In genomic region chr10:11824376-11824775, GRCh38 we compare ENCODE assay signal across 10 cellular contexts. TPM values are rescaled to one million over a fixed set of nuclear protein-coding genes. Genes with fewer than 3 reads are reported as not detected.
DNase-seq lines count a peak whose midpoint lies in the region; ATAC-seq and TF ChIP-seq lines count a peak whose summit lies in the region.
"Had no signal": no experiment of that assay in that cellular context is flagged by ENCODE, and none has a peak within 500 bp of the region (broad histone marks: within the 10 kb centered on the region; RNA-seq: fewer than 3 reads in every experiment).

No MANE protein-coding gene starts in this region.

- H3K23ac ChIP-seq in neuronal stem cell (ENCODE audit: low read depth, low read length, poor library complexity) = no peak overlapping the region

- no peak for TF ChIP-seq POLR2A in ovary (IDR thresholded peaks at IDR 0.05)

- no peak overlapping the region for H4K8ac ChIP-seq in neuronal stem cell (ENCODE audit: low read depth, low read length)

- no peak overlapping the region for H3K14ac ChIP-seq in neuronal stem cell (ENCODE audit: low read length)

- no peak overlapping the region for H3K4me2 ChIP-seq in neuronal stem cell (ENCODE audit: insufficient read depth, low read length, poor library complexity, severe bottlenecking)

- ATAC-seq in RWPE2 (ENCODE audit: low read depth) = no peak

- no peak overlapping the region for H2BK120ac ChIP-seq in neuronal stem cell (ENCODE audit: low read depth, low read length)

- no peak for TF ChIP-seq EP300 in ovary (IDR thresholded peaks at IDR 0.05)

- H2BK12ac ChIP-seq in neuronal stem cell (ENCODE audit: low read length) = no peak overlapping the region

- peak overlapping the region; percentile 91 for H3K9ac ChIP-seq in ES-I3 (ENCODE audit: low read depth, low read length)
- H3K9ac ChIP-seq in neuronal stem cell (ENCODE audit: low read depth, low read length, poor library complexity) = no peak overlapping the region

- DNase-seq in RWPE2 (ENCODE audit: low spot score) (no peak), epithelial cell of esophagus (ENCODE audit: low read depth) (peak; percentile 48), ovary (no peak), kidney tubule cell (ENCODE audit: low spot score) (no peak), HuH-7 (ENCODE audit: low spot score) (no peak), neuronal stem cell (ENCODE audit: low spot score) (no peak)
- DNase-seq in stimulated activated CD4-positive, alpha-beta T cell treated with anti-CD3 and anti-CD28 coated beads, Interleukin-2, amount 100 ng/mL, for 48 hours = no peak
- DNase-seq: activated CD8-positive, alpha-beta memory T cell treated with anti-CD3 and anti-CD28 coated beads, Interleukin-2, amount 50 U/mL, for 4 hours; head of caudate nucleus had no signal

- H3K9me3 ChIP-seq in ES-I3 (ENCODE audit: control insufficient read depth, insufficient read depth, low read length) = no peaks in the 10 kb centered on the region
- no peaks in the 10 kb centered on the region for H3K9me3 ChIP-seq in RWPE2 (ENCODE audit: severe bottlenecking)
- no peaks in the 10 kb centered on the region for H3K9me3 ChIP-seq in ovary
- no peaks in the 10 kb centered on the region for H3K9me3 ChIP-seq in neuronal stem cell (replicated peaks in 1 of 2; ENCODE audit: control insufficient read depth in 2 of 2, insufficient read depth in 1 of 2, low read depth in 1 of 2, low read length in 2 of 2)

- intact Hi-C loops in ovary (cut with DNase I) = no loop called here

- H3K4ac ChIP-seq in neuronal stem cell (ENCODE audit: low read length) = no peak overlapping the region

- TF ChIP-seq CTCF in RWPE2 (IDR thresholded peaks at IDR 0.05; ENCODE audit: poor library complexity, severe bottlenecking) = no peak
- TF ChIP-seq CTCF in epithelial cell of esophagus (IDR thresholded peaks at IDR 0.05; ENCODE audit: insufficient read depth, low read depth, low read length, missing control alignments) = no peak
- TF ChIP-seq CTCF in ovary (IDR thresholded peaks at IDR 0.05) = no peak

- no peaks in the 10 kb centered on the region for H3K79me1 ChIP-seq in neuronal stem cell (ENCODE audit: low read depth, low read length)

- H2BK5ac ChIP-seq in neuronal stem cell (ENCODE audit: low read length) = no peak overlapping the region

- H3K27me3 ChIP-seq in RWPE2 (ENCODE audit: insufficient read depth, poor library complexity, severe bottlenecking) = no peaks in the 10 kb centered on the region
- H3K27me3 ChIP-seq in ovary = no peaks in the 10 kb centered on the region
- peaks cover 0 to 56% (median 17%) of the 10 kb centered on the region in 3 experiments for H3K27me3 ChIP-seq in neuronal stem cell (ENCODE audit: control insufficient read depth in 3 of 3, insufficient read depth in 3 of 3, low read depth in 1 of 3, low read length in 3 of 3)

- H3K36me3 ChIP-seq in ES-I3 (ENCODE audit: insufficient read depth, low read length) (no peaks in the 10 kb centered on the region), RWPE2 (ENCODE audit: low read depth) (peaks cover 48% of the 10 kb centered on the region), ovary (no peaks in the 10 kb centered on the region), neuronal stem cell (replicated peaks in 1 of 2; ENCODE audit: control insufficient read depth in 2 of 2, insufficient read depth in 2 of 2, low read length in 2 of 2) (no peaks in the 10 kb centered on the region)

- H4K91ac ChIP-seq in neuronal stem cell (ENCODE audit: low read depth, low read length, poor library complexity) = no peak overlapping the region

- WGBS in ovary, 3 donors = 16 to 25% (median 17%) methylated on average over 6 of the region's 6 CpGs
- WGBS in neuronal stem cell (ENCODE audit: extremely low coverage in 2 of 2, insufficient read length in 2 of 2, insufficient replicate concordance in 1 of 2), 2 donors = no CpG with 5 or more reads among the region's 6 CpGs

- no peak overlapping the region for H3K18ac ChIP-seq in neuronal stem cell (ENCODE audit: low read length)

- H3K4me1 ChIP-seq in ES-I3 (ENCODE audit: insufficient read depth, low read length) (peaks cover 5% of the 10 kb centered on the region), RWPE2 (ENCODE audit: insufficient read depth, poor library complexity, severe bottlenecking) (peaks cover 56% of the 10 kb centered on the region), ovary (ENCODE audit: insufficient read depth) (no peaks in the 10 kb centered on the region), neuronal stem cell (ENCODE audit: control insufficient read depth in 2 of 2, insufficient read depth in 1 of 2, low read depth in 1 of 2, low read length in 2 of 2) (peaks cover 0 to 4% of the 10 kb centered on the region in 2 donors)

- H3K4me3 ChIP-seq in RWPE2 (ENCODE audit: severe bottlenecking) (peak overlapping the region; percentile 86), epithelial cell of esophagus (ENCODE audit: low read length) (peak overlapping the region; percentile 56), ovary (peak overlapping the region; percentile 57), neuronal stem cell (ENCODE audit: low read length in 2 of 2) (no peak overlapping the region)

- H2AFZ ChIP-seq in neuronal stem cell (ENCODE audit: low read length) = no peak overlapping the region

- no peak overlapping the region for H2BK15ac ChIP-seq in neuronal stem cell (ENCODE audit: low read length)

- peak overlapping the region; percentile 91 for H3K27ac ChIP-seq in RWPE2 (ENCODE audit: poor library complexity, severe bottlenecking)
- H3K27ac ChIP-seq in ovary = no peak overlapping the region
- H3K27ac ChIP-seq in neuronal stem cell (replicated peaks; ENCODE audit: low read length) = no peak overlapping the region

- H2AK5ac ChIP-seq in neuronal stem cell (ENCODE audit: low read depth, low read length) = no peak overlapping the region

RNA-seq across cellular contexts. Expression of gene PROSER2, which starts 1.2 kb away (rescaled TPM):
- total RNA-seq in ovary = 10 to 100 TPM in 1 of 7 donors, 1 to 10 TPM in 6; 2.7 to 13.4 (median 4.4) TPM
- 1 to 10 TPM; 1.3 to 2.8 TPM for polyA plus RNA-seq in ovary
- polyA plus RNA-seq in neuronal stem cell (2013, experiment 1 of 2) = 4.1 TPM
- polyA plus RNA-seq in neuronal stem cell (2013, experiment 2 of 2) = 4.0 TPM

Comparison
In these comparisons a context has a peak if more than half of its experiments do, and no peak if none do; other contexts are left out.
1. H3K4me3 ChIP-seq: peak in RWPE2 (single experiment), epithelial cell of esophagus (single experiment) and ovary (single experiment); none in neuronal stem cell (0 of 2).